23 cellular contexts compared by ENCODE assay signal in the genomic region with DNA sequence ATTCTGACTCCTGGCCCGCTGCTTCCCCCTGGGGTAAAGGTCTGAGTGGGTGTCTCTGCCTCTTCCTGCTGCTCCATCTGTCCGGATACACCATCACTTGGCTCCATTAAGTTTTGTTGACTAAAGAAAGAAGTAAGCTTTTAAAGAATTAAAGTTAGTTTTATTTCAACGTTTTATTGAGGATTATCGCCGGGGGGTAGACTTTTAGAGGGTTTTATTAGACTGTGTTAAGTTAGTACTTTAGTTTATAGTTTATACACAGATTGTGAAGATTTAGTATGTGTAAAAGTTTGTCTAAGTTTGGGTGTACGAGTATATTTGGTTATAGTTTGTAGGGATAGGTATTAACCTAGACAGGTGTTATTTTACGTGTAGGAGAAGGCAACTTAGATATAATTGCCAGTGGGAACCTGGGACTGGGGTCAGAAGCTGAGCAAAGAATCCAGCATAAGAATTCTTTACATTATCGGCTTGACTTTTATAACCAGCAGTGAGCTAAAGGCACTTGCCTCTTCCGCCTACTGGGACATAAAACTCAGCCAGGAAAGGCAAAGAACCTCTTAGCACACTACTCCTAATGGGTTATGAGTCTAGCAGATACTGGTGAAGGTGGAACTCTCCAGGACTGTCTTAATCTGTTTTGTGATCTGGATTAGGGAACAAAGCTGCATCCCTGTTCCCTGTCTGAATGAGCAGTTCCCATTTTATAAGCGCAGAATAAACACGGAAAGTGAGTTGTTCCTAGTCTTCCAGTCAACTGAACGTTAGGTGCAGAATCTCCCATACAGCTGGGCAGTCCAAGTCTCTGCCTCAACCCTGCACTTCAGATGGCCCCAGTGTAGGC.
"Had no signal": no experiment of that assay in that cellular context is flagged by ENCODE, and none has a peak within 500 bp of the region (broad histone marks: within the 10 kb centered on the region; RNA-seq: fewer than 3 reads in every experiment).

No MANE protein-coding gene starts in this region.

- H3K4me3 Mint-ChIP-seq: activated CD4-positive, alpha-beta memory T cell treated with anti-CD3 and anti-CD28 coated beads for 36 hours; activated CD4-positive, alpha-beta T cell treated with anti-CD3 and anti-CD28 coated beads, Interleukin-2, amount 10 ng/mL, durations not matched to agents 24 days and 14 days; activated naive CD8-positive, alpha-beta T cell treated with anti-CD3 and anti-CD28 coated beads, Interleukin-2, amount 50 U/mL, for 24 hours; activated T-cell treated with anti-CD3 and anti-CD28 coated beads, Interleukin-2, amount 50 U/mL, for 4 hours; T-helper 1 cell treated with Interleukin-12 subunit alpha and Interleukin-12 subunit beta and Interleukin-4 antibody, amounts not matched to agents 30 μg/mL and 1 μg/mL, for 36 hours; WTC11 had no signal

- H3K4me1 Mint-ChIP-seq: activated CD4-positive, alpha-beta T cell treated with anti-CD3 and anti-CD28 coated beads, Interleukin-2, amount 10 ng/mL, durations not matched to agents 24 days and 14 days; activated naive CD8-positive, alpha-beta T cell treated with anti-CD3 and anti-CD28 coated beads, Interleukin-2, amount 50 U/mL, for 24 hours had no signal

- H3K27ac ChIP-seq: ascending aorta, body of pancreas, SJSA1 had no signal

- H3K36me3 ChIP-seq: ascending aorta, SJSA1 had no signal

- H3K9me3 Mint-ChIP-seq: activated CD4-positive, alpha-beta memory T cell treated with anti-CD3 and anti-CD28 coated beads for 36 hours; activated CD4-positive, alpha-beta T cell treated with anti-CD3 and anti-CD28 coated beads, Interleukin-2, amount 10 ng/mL, durations not matched to agents 24 days and 14 days; activated naive CD4-positive, alpha-beta T cell treated with anti-CD3 and anti-CD28 coated beads, Interleukin-2, amount 50 U/mL, for 72 hours; activated naive CD8-positive, alpha-beta T cell treated with anti-CD3 and anti-CD28 coated beads, Interleukin-2, amount 50 U/mL, for 24 hours; activated T-cell treated with anti-CD3 and anti-CD28 coated beads, Interleukin-2, amount 50 U/mL, for 4 hours; T-helper 1 cell treated with Interleukin-12 subunit alpha and Interleukin-12 subunit beta and Interleukin-4 antibody, amounts not matched to agents 30 μg/mL and 1 μg/mL, for 36 hours; WTC11 had no signal

- H3K4me3 ChIP-seq: ascending aorta, body of pancreas, K562, SJSA1 had no signal

- H3K9me3 ChIP-seq: ascending aorta, body of pancreas, SJSA1 had no signal

- H3K27me3 ChIP-seq: ascending aorta, body of pancreas, SJSA1 had no signal

- H3K36me3 Mint-ChIP-seq: activated CD4-positive, alpha-beta memory T cell treated with anti-CD3 and anti-CD28 coated beads for 36 hours; activated naive CD4-positive, alpha-beta T cell treated with anti-CD3 and anti-CD28 coated beads, Interleukin-2, amount 50 U/mL, for 72 hours; WTC11 had no signal

- H3K4me1 ChIP-seq: ascending aorta, body of pancreas, SJSA1 had no signal

- H3K27ac Mint-ChIP-seq: activated CD4-positive, alpha-beta memory T cell treated with anti-CD3 and anti-CD28 coated beads for 36 hours; activated CD4-positive, alpha-beta T cell treated with anti-CD3 and anti-CD28 coated beads, Interleukin-2, amount 10 ng/mL, durations not matched to agents 24 days and 14 days; activated naive CD8-positive, alpha-beta T cell treated with anti-CD3 and anti-CD28 coated beads, Interleukin-2, amount 50 U/mL, for 24 hours; T-helper 1 cell treated with Interleukin-12 subunit alpha and Interleukin-12 subunit beta and Interleukin-4 antibody, amounts not matched to agents 30 μg/mL and 1 μg/mL, for 36 hours; WTC11 had no signal

- DNase-seq: activated CD4-positive, alpha-beta memory T cell treated with anti-CD3 and anti-CD28 coated beads for 36 hours; activated CD4-positive, alpha-beta T cell treated with anti-CD3 and anti-CD28 coated beads, Interleukin-2, amount 10 ng/mL, durations not matched to agents 24 days and 14 days; activated CD4-positive, CD25-positive, alpha-beta regulatory T cell treated with anti-CD3 and anti-CD28 coated beads, Interleukin-2, amount 50 U/mL, for 72 hours; activated CD8-positive, alpha-beta memory T cell treated with anti-CD3 and anti-CD28 coated beads for 24 hours; activated naive CD4-positive, alpha-beta T cell treated with Interleukin-2 at 50 U/mL for 16 hours; activated naive CD8-positive, alpha-beta T cell treated with anti-CD3 and anti-CD28 coated beads, Interleukin-2, amount 50 U/mL, for 24 hours; activated T-cell treated with anti-CD3 and anti-CD28 coated beads, Interleukin-2, amount 50 U/mL, for 4 hours; amniotic stem cell; body of pancreas; Karpas-422; NCI-H1105 treated with DMSO at 0.1 percent for 48 hours; NCI-H1436 treated with DMSO at 0.1 percent for 48 hours; NCI-H187 treated with DMSO at 0.1 percent for 48 hours; NCI-H2081 treated with DMSO at 0.1 percent for 48 hours; NCI-H226; NCI-H526; SHP77 had no signal

- H3K27me3 Mint-ChIP-seq: activated CD4-positive, alpha-beta memory T cell treated with anti-CD3 and anti-CD28 coated beads for 36 hours; activated CD4-positive, alpha-beta T cell treated with anti-CD3 and anti-CD28 coated beads, Interleukin-2, amount 10 ng/mL, durations not matched to agents 24 days and 14 days; activated naive CD8-positive, alpha-beta T cell treated with anti-CD3 and anti-CD28 coated beads, Interleukin-2, amount 50 U/mL, for 24 hours had no signal

- ATAC-seq: activated naive CD4-positive, alpha-beta T cell treated with anti-CD3 and anti-CD28 coated beads, Interleukin-2, amount 50 U/mL, for 72 hours; activated naive CD8-positive, alpha-beta T cell treated with anti-CD3 and anti-CD28 coated beads, Interleukin-2, amount 50 U/mL, for 24 hours; activated T-cell treated with anti-CD3 and anti-CD28 coated beads, Interleukin-2, amount 50 U/mL, for 4 hours; body of pancreas had no signal
